ENCODE assay signal across 10 cellular contexts in the genomic region with DNA sequence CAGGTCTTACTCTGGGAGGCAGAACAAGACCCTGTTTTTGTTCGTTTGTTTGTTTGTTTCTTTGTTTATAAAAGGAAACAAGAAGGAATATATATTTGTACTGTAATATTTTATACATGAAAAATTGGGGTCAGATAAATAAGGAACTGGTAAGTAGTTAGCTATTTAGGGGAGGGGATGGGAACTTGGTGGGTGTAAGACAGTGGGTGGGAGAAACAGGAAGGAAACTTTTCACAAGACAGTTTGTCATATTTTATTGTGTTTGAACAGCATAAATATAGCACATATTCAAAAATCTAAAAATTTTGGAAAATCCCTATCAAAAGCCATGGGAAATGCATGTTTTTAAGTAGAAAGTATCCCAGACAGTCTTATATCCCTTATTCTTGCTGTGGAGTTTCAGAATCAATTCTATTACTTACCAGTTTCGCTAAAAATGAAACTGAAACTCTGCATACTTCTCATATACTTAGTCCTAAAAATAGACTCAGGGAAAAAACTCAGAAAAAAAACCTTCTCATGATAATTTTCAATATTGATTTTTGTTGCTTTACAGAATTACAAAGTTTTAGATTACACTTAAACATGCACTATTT. TPM values are rescaled to one million over a fixed set of nuclear protein-coding genes. Genes with fewer than 3 reads are reported as not detected.
DNase-seq lines count a peak whose midpoint lies in the region; ATAC-seq, FAIRE-seq and TF ChIP-seq lines count a peak whose summit lies in the region.
"Had no signal": no experiment of that assay in that cellular context is flagged by ENCODE, and none has a peak within 500 bp of the region (broad histone marks: within the 10 kb centered on the region; RNA-seq: fewer than 3 reads in every experiment).

No MANE protein-coding gene starts in this region.

- H3K9me2 ChIP-seq in SK-N-SH, result no peaks in the 10 kb centered on the region

- no peaks in the 10 kb centered on the region for H3K36me3 ChIP-seq in SK-N-SH (replicated peaks in 1 of 2; ENCODE audit: control insufficient read depth in 1 of 2, insufficient read depth in 2 of 2, low read length in 1 of 2)
- no peaks in the 10 kb centered on the region for H3K36me3 ChIP-seq in pancreas
- H3K36me3 ChIP-seq in BE2C, result no peaks in the 10 kb centered on the region

- H3K4me3 Mint-ChIP-seq in activated CD4-positive, alpha-beta memory T cell treated with anti-CD3 and anti-CD28 coated beads for 36 hours, result no peak overlapping the region

- CTCF ChIA-PET in SK-N-SH (lab: Yijun Ruan, JAX), result no interaction called here
- CTCF ChIA-PET in activated CD4-positive, alpha-beta memory T cell treated with anti-CD3 and anti-CD28 coated beads for 36 hours (lab: Charles Lee), result interaction anchor here (1.0 to 1.2 kb wide), 2 partner anchors 22 to 27 kb away, joined by 3 read pairs; partner anchors contain the start of gene RASGEF1B

- no peak for TF ChIP-seq RAD21 in SK-N-SH (IDR thresholded peaks at IDR 0.05; ENCODE audit: low read length)

- no peak for DNase-seq in SK-N-SH
- DNase-seq in activated CD4-positive, alpha-beta memory T cell treated with anti-CD3 and anti-CD28 coated beads for 36 hours, result no peak
- no peak for DNase-seq in pancreas
- DNase-seq in BE2C, result no peak
- no peak for DNase-seq in NCI-H1436 treated with DMSO at 0.1 percent for 48 hours (lab: John Stamatoyannopoulos, UW)
- DNase-seq in midbrain (lab: John Stamatoyannopoulos, UW), result no peak

- no peak overlapping the region; the same call in 1 of the 2 replicates for H2AFZ ChIP-seq in SK-N-SH (ENCODE audit: low read depth)

- 0% methylated on average over 2 of the region's 2 CpGs for WGBS in SK-N-SH (ENCODE audit: low lambda C conversion rate)
- 14 to 26% methylated on average over 2 of the region's 2 CpGs for WGBS in pancreas, 2 donors

- H3K4me2 ChIP-seq in SK-N-SH, result peak overlapping the region; percentile 41
- H3K4me2 ChIP-seq: A549 had no signal

- no peak overlapping the region for H3K9ac ChIP-seq in SK-N-SH

- H3K27me3 Mint-ChIP-seq in activated CD4-positive, alpha-beta memory T cell treated with anti-CD3 and anti-CD28 coated beads for 36 hours, result no peaks in the 10 kb centered on the region

- peak; percentile 49 for FAIRE-seq in pancreas (lab: Jason Lieb, UNC)
- FAIRE-seq: A549 had no signal

- no peak overlapping the region for H3K27ac ChIP-seq in SK-N-SH (ENCODE audit: low read depth in 2 of 2, low read length in 1 of 2)
- H3K27ac ChIP-seq in pancreas, result peak overlapping the region in 3 of 4 donors; percentile 13 to 82 (median 65)
- H3K27ac ChIP-seq: A549 had no signal

- H3K27me3 ChIP-seq in SK-N-SH (ENCODE audit: insufficient read depth) (no peaks in the 10 kb centered on the region; the same call in 1 of the 2 replicates), pancreas (no peaks in the 10 kb centered on the region), BE2C (no peaks in the 10 kb centered on the region)

- H3K9me3 ChIP-seq in SK-N-SH (no peaks in the 10 kb centered on the region), pancreas (no peaks in the 10 kb centered on the region), BE2C (no peaks in the 10 kb centered on the region)
- H3K9me3 ChIP-seq: A549 had no signal

- H3K36me3 Mint-ChIP-seq in activated CD4-positive, alpha-beta memory T cell treated with anti-CD3 and anti-CD28 coated beads for 36 hours, result peaks cover 9% of the 10 kb centered on the region

- H4K20me1 ChIP-seq in SK-N-SH (ENCODE audit: insufficient read depth), result no peaks in the 10 kb centered on the region

- no peaks in the 10 kb centered on the region for H3K4me1 ChIP-seq in SK-N-SH (ENCODE audit: control insufficient read depth in 1 of 2, insufficient read depth in 2 of 2, low read depth in 1 of 2, low read length in 1 of 2)
- peaks cover 0 to 14% (median 9%) of the 10 kb centered on the region in 3 donors for H3K4me1 ChIP-seq in pancreas
- H3K4me1 ChIP-seq in BE2C, result no peaks in the 10 kb centered on the region
- H3K4me1 ChIP-seq: A549 had no signal

- peaks cover 14% of the 10 kb centered on the region for H3K9me3 Mint-ChIP-seq in activated CD4-positive, alpha-beta memory T cell treated with anti-CD3 and anti-CD28 coated beads for 36 hours

- H3K27ac Mint-ChIP-seq in activated CD4-positive, alpha-beta memory T cell treated with anti-CD3 and anti-CD28 coated beads for 36 hours, result peak overlapping the region; percentile 64

- H3K4me3 ChIP-seq in SK-N-SH (ENCODE audit: low read depth in 2 of 2, low read length in 1 of 2), result peak overlapping the region in 1 of 2 experiments; percentile 46; a peak in 3 of 4 replicates
- H3K4me3 ChIP-seq in pancreas, result peak overlapping the region in 2 of 4 donors; percentile 7 to 27
- H3K4me3 ChIP-seq in BE2C (ENCODE audit: low read depth, low read length), result no peak overlapping the region
- H3K4me3 ChIP-seq: A549 had no signal

- H3K4me1 Mint-ChIP-seq in activated CD4-positive, alpha-beta memory T cell treated with anti-CD3 and anti-CD28 coated beads for 36 hours (ENCODE audit: low read depth), result peaks cover 47% of the 10 kb centered on the region

- no peaks in the 10 kb centered on the region for H3F3A ChIP-seq in SK-N-SH (replicated peaks; ENCODE audit: insufficient read depth)

- POLR2A ChIA-PET in SK-N-SH (lab: Yijun Ruan, JAX), result no interaction called here
- POLR2A ChIA-PET in activated CD4-positive, alpha-beta memory T cell treated with anti-CD3 and anti-CD28 coated beads for 36 hours (lab: Charles Lee), result no interaction called here

- intact Hi-C loops in activated CD4-positive, alpha-beta memory T cell treated with anti-CD3 and anti-CD28 coated beads for 36 hours (cut with micrococcal nuclease), result loop anchor here (2.0 to 10.0 kb wide), 4 partner anchors 95 to 1419 kb away; partner anchors contain the start of genes ANTXR2 and THAP9
- intact Hi-C loops in pancreas (cut with DNase I), result no loop called here

- no peak for TF ChIP-seq CTCF in SK-N-SH (IDR thresholded peaks at IDR 0.05)
- TF ChIP-seq CTCF in pancreas (IDR thresholded peaks at IDR 0.05), result no peak
- TF ChIP-seq CTCF in BE2C (IDR thresholded peaks at IDR 0.05; ENCODE audit: low read depth, low read length), result no peak

- TF ChIP-seq EP300 in SK-N-SH (IDR thresholded peaks at IDR 0.05; ENCODE audit: borderline replicate concordance in 1 of 2, low read depth in 1 of 2, low read length in 1 of 2), result no peak

- no peaks in the 10 kb centered on the region for H3K79me2 ChIP-seq in SK-N-SH (ENCODE audit: insufficient read depth)

- ATAC-seq in SK-N-SH treated with all-trans-retinoic acid at 6 μM for 48 hours (no peak), HG02981 (IDR thresholded peaks at IDR 0.05; ENCODE audit: unreplicated experiment) (peak; percentile 81), pancreas (peak in 3 of 4 donors; percentile 67 to 83 (median 82))
- ATAC-seq: A549 had no signal

TF ChIP-seq in SK-N-SH, 30 proteins besides CTCF, POLR2A, EP300 and RAD21 (continues in another document):
- TF ChIP-seq CHD2 (IDR thresholded peaks at IDR 0.05; ENCODE audit: low read length, partially characterized antibody), result no peak
- TF ChIP-seq ELF1 (IDR thresholded peaks at IDR 0.05), result no peak
- TF ChIP-seq SMC3 (IDR thresholded peaks at IDR 0.05; ENCODE audit: low read depth, low read length), result no peak
- TF ChIP-seq SIN3A (IDR thresholded peaks at IDR 0.05; ENCODE audit: borderline replicate concordance, low read depth, low read length), result no peak

TF ChIP-seq in SK-N-SH treated with all-trans-retinoic acid at 6 μM for 48 hours, 23 proteins besides CTCF, POLR2A, EP300 and RAD21 (continues in another document):
- TF ChIP-seq PPARA (CRISPR knock-in tag; IDR thresholded peaks at IDR 0.05; ENCODE audit: borderline replicate concordance) (no peak), SNAI2 (CRISPR knock-in tag; IDR thresholded peaks at IDR 0.05) (no peak), ARNTL (CRISPR knock-in tag; IDR thresholded peaks at IDR 0.05; ENCODE audit: borderline replicate concordance, low read depth) (no peak), CSRNP3 (CRISPR knock-in tag; IDR thresholded peaks at IDR 0.05) (no peak), ISL1 (CRISPR knock-in tag; IDR thresholded peaks at IDR 0.05) (no peak), ZFP30 (CRISPR knock-in tag; IDR thresholded peaks at IDR 0.05) (no peak), BACH2 (CRISPR knock-in tag; IDR thresholded peaks at IDR 0.05; ENCODE audit: borderline replicate concordance) (no peak)

RNA-seq across cellular contexts. Expression of gene RASGEF1B, which starts 22.3 kb away (rescaled TPM):
- not detected in 2 replicates for polyA plus RNA-seq in SK-N-SH (2012; rRNA removed)
- polyA plus RNA-seq in SK-N-SH (2012; cell fraction: cytosol; rRNA removed), result not detected in 2 replicates
- polyA plus RNA-seq in SK-N-SH (2012; cell fraction: nucleus; rRNA removed), result not detected in 2 replicates
- 1 to 10 TPM; 4.4 to 4.6 TPM for total RNA-seq in activated CD4-positive, alpha-beta memory T cell treated with anti-CD3 and anti-CD28 coated beads for 36 hours
- total RNA-seq in pancreas, result 1 to 10 TPM; 1.4 to 8.2 (median 3.1) TPM
- polyA plus RNA-seq in pancreas, result 1 to 10 TPM; 2.9 to 6.4 TPM
- not detected for polyA plus RNA-seq in BE2C (2012; ENCODE audit: insufficient read depth, insufficient read length, low read depth)
- total RNA-seq: RPMI7951 had no signal

Comparison
In these comparisons a context has a peak if more than half of its experiments do, and no peak if none do; other contexts are left out.
1. H3K27ac ChIP-seq: peak in pancreas (3 of 4); none in SK-N-SH (0 of 2).